24 cellular contexts compared by ENCODE assay signal in the genomic region with DNA sequence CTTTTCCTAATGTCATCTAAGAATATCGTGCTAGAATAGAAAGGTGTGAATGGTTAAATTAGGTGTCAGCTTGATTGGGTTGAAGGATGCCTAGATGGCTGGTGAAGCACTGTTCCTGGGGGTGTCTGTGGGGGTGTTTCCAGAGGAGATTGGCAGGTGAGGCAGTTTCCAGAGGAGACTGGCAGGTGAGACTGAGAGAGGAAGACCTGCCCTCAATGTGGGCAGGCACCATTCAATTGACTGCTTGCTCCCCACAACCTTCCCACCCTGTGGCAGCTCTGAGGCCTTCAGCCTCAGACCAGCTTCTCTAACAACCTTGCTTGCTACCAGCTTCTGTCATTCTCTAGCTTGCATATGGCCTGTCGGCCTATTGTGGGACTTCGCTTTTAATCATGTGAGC. TPM values are rescaled to one million over a fixed set of nuclear protein-coding genes. Genes with fewer than 3 reads are reported as not detected.
DNase-seq lines count a peak whose midpoint lies in the region; ATAC-seq, FAIRE-seq and TF ChIP-seq lines count a peak whose summit lies in the region.
"Had no signal": no experiment of that assay in that cellular context is flagged by ENCODE, and none has a peak within 500 bp of the region (broad histone marks: within the 10 kb centered on the region; RNA-seq: fewer than 3 reads in every experiment).

No MANE protein-coding gene starts in this region.

- H3K23ac ChIP-seq in H9 (ENCODE audit: insufficient read length, low read depth, low read length) (no peak overlapping the region), H1 (ENCODE audit: insufficient read length) (no peak overlapping the region)

- no peak overlapping the region for H4K8ac ChIP-seq in H9 (replicated peaks; ENCODE audit: insufficient read length, low read depth, low read length)
- no peak overlapping the region for H4K8ac ChIP-seq in H1 (ENCODE audit: extremely low read depth, insufficient read depth, low read length)

- no peak for TF ChIP-seq RAD21 in H1 (IDR thresholded peaks at IDR 0.05 in 1 of 2, conservative IDR thresholded peaks at IDR 0.05 in 1 of 2; ENCODE audit: low read depth in 2 of 2, low read length in 2 of 2)

- H3K4me2 ChIP-seq in GM23338: no peak overlapping the region
- no peak overlapping the region for H3K4me2 ChIP-seq in H9 (ENCODE audit: insufficient read depth, insufficient read length, low read length)
- no peak overlapping the region for H3K4me2 ChIP-seq in H1 (ENCODE audit: insufficient read depth in 1 of 2, low read depth in 2 of 2, low read length in 2 of 2)

- H3K9me3 ChIP-seq in H9 (ENCODE audit: control insufficient read depth, low read depth, low read length) (no peaks in the 10 kb centered on the region), H1 (ENCODE audit: insufficient read depth in 2 of 2, low read depth in 1 of 2, low read length in 1 of 2) (no peaks in the 10 kb centered on the region)

- CTCF ChIA-PET in H1 (lab: Charles Lee; ENCODE audit: partially characterized antibody): interaction anchor here (0.6 to 2.6 kb wide), 3 partner anchors 21 to 106 kb away, joined by 3 to 8 read pairs (median 5); no protein-coding TSS in a partner anchor

- no peaks in the 10 kb centered on the region for H3K9me3 Mint-ChIP-seq in GM23338
- no peaks in the 10 kb centered on the region for H3K9me3 Mint-ChIP-seq in H9
- H3K9me3 Mint-ChIP-seq in natural killer cell treated with Interleukin-12 subunit alpha and Interleukin-12 subunit beta and Interleukin-15 and Interleukin-18, amount 100 ng/mL, for 72 hours: no peaks in the 10 kb centered on the region
- H3K9me3 Mint-ChIP-seq: CD4-positive, alpha-beta memory T cell had no signal

- H3K27me3 ChIP-seq in GM23338 (ENCODE audit: insufficient read depth) (no peaks in the 10 kb centered on the region), H9 (ENCODE audit: insufficient read depth, low read length) (no peaks in the 10 kb centered on the region), H1 (replicated peaks in 1 of 4; ENCODE audit: control insufficient read depth in 3 of 4, extremely low read depth in 1 of 4, insufficient read depth in 3 of 4, low read length in 3 of 4) (no peaks in the 10 kb centered on the region)

- peaks cover 12% of the 10 kb centered on the region for H3K9me2 ChIP-seq in GM23338 (ENCODE audit: insufficient read depth)

- 0 out of 2 replicates have a peak, but pooled peaks cover 8% of the 10 kb centered on the region for H3K4me1 ChIP-seq in GM23338 (ENCODE audit: insufficient read depth)
- H3K4me1 ChIP-seq in H9 (ENCODE audit: insufficient read depth, low read length): peaks cover 2% of the 10 kb centered on the region; the same call in 1 of the 2 replicates
- H3K4me1 ChIP-seq in H1 (replicated peaks in 1 of 4; ENCODE audit: control insufficient read depth in 3 of 4, insufficient read depth in 4 of 4, low read length in 3 of 4): no peaks in the 10 kb centered on the region

- H3K9ac ChIP-seq in H9 (ENCODE audit: extremely low read depth, insufficient read length, low read length) (no peak overlapping the region), H1 (replicated peaks in 1 of 4; ENCODE audit: extremely low read depth in 1 of 4, low read depth in 3 of 4, low read length in 3 of 4) (no peak overlapping the region)
- H3K9ac ChIP-seq: GM23248 had no signal

- no peak overlapping the region for H2BK20ac ChIP-seq in H9 (ENCODE audit: low read depth, low read length, poor library complexity, severe bottlenecking)
- no peak overlapping the region for H2BK20ac ChIP-seq in H1 (ENCODE audit: low read length)

- H3K36me3 ChIP-seq in GM23338 (ENCODE audit: insufficient read depth) (no peaks in the 10 kb centered on the region), H1 (ENCODE audit: control insufficient read depth in 2 of 4, insufficient read depth in 4 of 4, low read length in 3 of 4) (no peaks in the 10 kb centered on the region)

- no peak for TF ChIP-seq POLR2A in H1 (IDR thresholded peaks at IDR 0.05; ENCODE audit: control extremely low read depth in 1 of 2, low read depth in 2 of 2, low read length in 2 of 2)

- H2AK5ac ChIP-seq in H9 (ENCODE audit: insufficient read length, low read length): no peak overlapping the region
- H2AK5ac ChIP-seq in H1 (ENCODE audit: low read depth, low read length): no peak overlapping the region

- DNase-seq in GM23338 (ENCODE audit: low spot score): peak; percentile 16
- DNase-seq in H9: peak; percentile 46
- DNase-seq in H1 (ENCODE audit: low read depth in 1 of 2, low spot score in 2 of 2): no peak
- peak in 33 of 42 donors; percentile 3 to 76 (median 32) for DNase-seq in head of caudate nucleus
- DNase-seq in natural killer cell treated with Interleukin-12 subunit alpha and Interleukin-12 subunit beta and Interleukin-15 and Interleukin-18, amount 100 ng/mL, for 72 hours (ENCODE audit: low spot score): no peak
- DNase-seq in NK-92 (lab: John Stamatoyannopoulos, UW; ENCODE audit: unreplicated experiment): no peak
- no peak for DNase-seq in NCI-H526 treated with DMSO at 0.1 percent for 48 hours (lab: John Stamatoyannopoulos, UW)
- DNase-seq: C1 segment of cervical spinal cord; Calu3; CD4-positive, alpha-beta memory T cell; COR-L47; DMS53; DMS79 treated with DMSO at 0.1 percent for 48 hours; GM23248; HCEC 1CT had no signal

- H3K4ac ChIP-seq in H9 (ENCODE audit: low read depth, low read length): no peak overlapping the region
- H3K4ac ChIP-seq in H1 (replicated peaks; ENCODE audit: insufficient read length, low read depth, low read length): no peak overlapping the region

- peak overlapping the region; percentile 40 for H2AFZ ChIP-seq in GM23338
- no peak overlapping the region for H2AFZ ChIP-seq in H9 (ENCODE audit: low read length)
- no peak overlapping the region for H2AFZ ChIP-seq in H1 (ENCODE audit: low read length)
- H2AFZ ChIP-seq: GM23248 had no signal

- H3K4me1 Mint-ChIP-seq in GM23338 (peaks cover 10% of the 10 kb centered on the region), H9 (peaks cover 10 to 14% of the 10 kb centered on the region in 2 experiments; a peak in 3 of 4 replicates)
- no peaks in the 10 kb centered on the region for H3K4me1 Mint-ChIP-seq in natural killer cell treated with Interleukin-12 subunit alpha and Interleukin-12 subunit beta and Interleukin-15 and Interleukin-18, amount 100 ng/mL, for 72 hours (ENCODE audit: low read depth in 2 of 2)
- H3K4me1 Mint-ChIP-seq: CD4-positive, alpha-beta memory T cell had no signal

- H3K18ac ChIP-seq in H9 (ENCODE audit: insufficient read length, low read depth, low read length) (no peak overlapping the region), H1 (ENCODE audit: extremely low read depth, low read length) (no peak overlapping the region)

- H2BK120ac ChIP-seq in H9 (ENCODE audit: low read depth, low read length, poor library complexity, severe bottlenecking): no peak overlapping the region
- H2BK120ac ChIP-seq in H1 (replicated peaks; ENCODE audit: low read depth, low read length): no peak overlapping the region

- no peak for TF ChIP-seq EP300 in H1 (IDR thresholded peaks at IDR 0.05; ENCODE audit: borderline replicate concordance in 1 of 2, low read depth in 2 of 2, low read length in 2 of 2)

- peaks cover 2% of the 10 kb centered on the region for H3K27me3 Mint-ChIP-seq in GM23338 (ENCODE audit: insufficient read depth, low read depth, poor library complexity)
- H3K27me3 Mint-ChIP-seq in H9 (ENCODE audit: low read depth): no peaks in the 10 kb centered on the region
- peaks cover 5 to 8% of the 10 kb centered on the region in 2 donors for H3K27me3 Mint-ChIP-seq in natural killer cell treated with Interleukin-12 subunit alpha and Interleukin-12 subunit beta and Interleukin-15 and Interleukin-18, amount 100 ng/mL, for 72 hours

- H3K23me2 ChIP-seq in H9 (ENCODE audit: insufficient read length, low read depth, low read length, poor library complexity, severe bottlenecking): no peaks in the 10 kb centered on the region
- no peaks in the 10 kb centered on the region for H3K23me2 ChIP-seq in H1 (ENCODE audit: low read depth, low read length)

- H2BK5ac ChIP-seq in H9 (ENCODE audit: insufficient read length, low read length) (no peak overlapping the region), H1 (ENCODE audit: low read depth, low read length) (no peak overlapping the region)

- H3K27ac ChIP-seq in GM23338 (ENCODE audit: low read depth) (no peak overlapping the region), H9 (ENCODE audit: insufficient read length, low read depth, low read length) (no peak overlapping the region), H1 (ENCODE audit: low read depth, low read length) (no peak overlapping the region)
- H3K27ac ChIP-seq: GM23248 had no signal

- POLR2A ChIA-PET in H1 (lab: Charles Lee; ENCODE audit: partially characterized antibody): no interaction called here

- TF ChIP-seq CTCF in GM23338 (conservative IDR thresholded peaks at IDR 0.05; ENCODE audit: low read depth in 2 of 2): no peak
- no peak for TF ChIP-seq CTCF in H9 (conservative IDR thresholded peaks at IDR 0.05)
- no peak for TF ChIP-seq CTCF in H1 (IDR thresholded peaks at IDR 0.05; ENCODE audit: control extremely low read depth in 1 of 3, insufficient read depth in 1 of 3, low read depth in 1 of 3, low read length in 3 of 3)

- H3K27ac Mint-ChIP-seq in GM23338 (no peak overlapping the region), H9 (peak overlapping the region in 1 of 3 experiments; percentile 58; a peak in 1 of 7 replicates)
- no peak overlapping the region for H3K27ac Mint-ChIP-seq in natural killer cell treated with Interleukin-12 subunit alpha and Interleukin-12 subunit beta and Interleukin-15 and Interleukin-18, amount 100 ng/mL, for 72 hours
- H3K27ac Mint-ChIP-seq: CD4-positive, alpha-beta memory T cell had no signal

- no peak overlapping the region for H3K4me3 Mint-ChIP-seq in GM23338
- no peak overlapping the region for H3K4me3 Mint-ChIP-seq in H9
- H3K4me3 Mint-ChIP-seq in natural killer cell treated with Interleukin-12 subunit alpha and Interleukin-12 subunit beta and Interleukin-15 and Interleukin-18, amount 100 ng/mL, for 72 hours: no peak overlapping the region
- H3K4me3 Mint-ChIP-seq: CD4-positive, alpha-beta memory T cell had no signal

- no peak overlapping the region for H4K5ac ChIP-seq in H9 (ENCODE audit: insufficient read length, low read depth, low read length)
- no peak overlapping the region for H4K5ac ChIP-seq in H1 (ENCODE audit: insufficient read length, low read depth, low read length)

- H3F3A ChIP-seq in GM23338 (replicated peaks; ENCODE audit: low read depth): no peaks in the 10 kb centered on the region

- H3K36me3 Mint-ChIP-seq in GM23338 (ENCODE audit: low read depth) (no peaks in the 10 kb centered on the region), H9 (ENCODE audit: insufficient read depth in 1 of 3, low read depth in 3 of 3) (no peaks in the 10 kb centered on the region)
- H3K36me3 Mint-ChIP-seq in natural killer cell treated with Interleukin-12 subunit alpha and Interleukin-12 subunit beta and Interleukin-15 and Interleukin-18, amount 100 ng/mL, for 72 hours: no peaks in the 10 kb centered on the region
- H3K36me3 Mint-ChIP-seq: CD4-positive, alpha-beta memory T cell had no signal

- H3K56ac ChIP-seq in H9 (ENCODE audit: insufficient read length, low read depth, low read length) (no peak overlapping the region), H1 (replicated peaks; ENCODE audit: insufficient read length, low read depth, low read length) (no peak overlapping the region)

- H2BK12ac ChIP-seq in H9 (ENCODE audit: insufficient read length, low read depth, low read length) (no peak overlapping the region), H1 (ENCODE audit: low read depth, low read length) (no peak overlapping the region)

- no peak overlapping the region for H3K14ac ChIP-seq in H9 (ENCODE audit: insufficient read depth, low read length)
- no peak overlapping the region for H3K14ac ChIP-seq in H1 (ENCODE audit: insufficient read length)

- no peak overlapping the region for H3K4me3 ChIP-seq in GM23338
- H3K4me3 ChIP-seq in H1 (ENCODE audit: extremely low read depth in 1 of 4, insufficient read depth in 2 of 4, low read depth in 3 of 4, low read length in 4 of 4): no peak overlapping the region
- H3K4me3 ChIP-seq: GM23248 had no signal

- no peak overlapping the region for H2BK15ac ChIP-seq in H9 (ENCODE audit: low read depth, low read length)
- H2BK15ac ChIP-seq in H1 (ENCODE audit: low read length): 0 out of 2 replicates have a peak overlapping the region, but pooled peaks have one; percentile 73

- H3K79me2 ChIP-seq in GM23338 (replicated peaks; ENCODE audit: insufficient read depth): no peaks in the 10 kb centered on the region
- no peaks in the 10 kb centered on the region for H3K79me2 ChIP-seq in H9 (ENCODE audit: insufficient read depth, low read length)
- H3K79me2 ChIP-seq in H1 (ENCODE audit: control insufficient read depth in 1 of 2, insufficient read depth in 2 of 2, low read length in 2 of 2): no peaks in the 10 kb centered on the region

- intact Hi-C loops in head of caudate nucleus (cut with DNase I): no loop called here

- no CpG with 5 or more reads among the region's 3 CpGs for WGBS in H9 (ENCODE audit: extremely low coverage, insufficient read length, low lambda C conversion rate)
- WGBS in H1 (ENCODE audit: extremely low coverage in 1 of 2, insufficient coverage in 1 of 2, insufficient read length in 1 of 2, insufficient replicate concordance in 2 of 2, low coverage in 1 of 2, low lambda C conversion rate in 2 of 2, missing lambda C conversion rate in 1 of 2), 2 experiments: 98% methylated on average over 3 of the region's 3 CpGs; no CpG with 5 or more reads in 1 of the 2 experiments

- H3T11ph ChIP-seq in H9 (ENCODE audit: low read length): no peak overlapping the region

- FAIRE-seq in H1 (lab: Jason Lieb, UNC): no peak
- FAIRE-seq: G401.6, GM12892, GM19239, H54 had no signal

- no peak overlapping the region for H4K91ac ChIP-seq in H9 (ENCODE audit: insufficient read length, low read depth, low read length)
- H4K91ac ChIP-seq in H1 (replicated peaks; ENCODE audit: insufficient read length, low read length): no peak overlapping the region

- H3K79me1 ChIP-seq in H9 (ENCODE audit: insufficient read depth, low read depth, low read length, poor library complexity, severe bottlenecking): no peaks in the 10 kb centered on the region
- H3K79me1 ChIP-seq in H1 (ENCODE audit: low read depth, low read length): no peaks in the 10 kb centered on the region

- H4K20me1 ChIP-seq in GM23338 (replicated peaks; ENCODE audit: insufficient read depth) (no peaks in the 10 kb centered on the region), H9 (ENCODE audit: control insufficient read depth, insufficient read depth, insufficient read length) (no peaks in the 10 kb centered on the region), H1 (replicated peaks in 1 of 2; ENCODE audit: control insufficient read depth in 1 of 2, insufficient read depth in 2 of 2, low read length in 2 of 2) (no peaks in the 10 kb centered on the region)

- peak; percentile 81 for ATAC-seq in GM23338
- ATAC-seq in natural killer cell treated with Interleukin-12 subunit alpha and Interleukin-12 subunit beta and Interleukin-15 and Interleukin-18, amount 100 ng/mL, for 72 hours: no peak
- ATAC-seq in GM18868 (IDR thresholded peaks at IDR 0.05; ENCODE audit: unreplicated experiment): no peak

RNA-seq across cellular contexts. Expression of a gene that starts 9.2 kb away (rescaled TPM):
- 0.24 and 0.74 TPM in 2 replicates for total RNA-seq in GM23338 (2014; rRNA removed; shearing (Covaris generic))
- not detected in 2 replicates for polyA plus RNA-seq in GM23338 (2016; fragmentation: Nextera tagmentation; extraction: Ambion mirVana)
- total RNA-seq in H9 (2021): not detected in 2 replicates
- total RNA-seq in H1 (2021; fragmentation: NEBNext Ultra II Directional; extraction: Animal tissue kit (Norgen Biotek cat#: 25700)): not detected in 2 replicates
- polyA plus RNA-seq in H1 (2011; rRNA removed): 0.06 TPM in 2 replicates
- 0.12 TPM for polyA plus RNA-seq in H1 (2011; cell fraction: cytosol; rRNA removed)
- 0.13 TPM for polyA plus RNA-seq in H1 (2011; cell fraction: nucleus; rRNA removed)
- not detected in 4 replicates for polyA plus RNA-seq in H1 (2012, experiment 1 of 2)
- not detected for polyA plus RNA-seq in H1 (2012, experiment 2 of 2)
- 0.14 TPM for polyA plus RNA-seq in H1 (2013, experiment 1 of 2)
- 0.17 TPM for polyA plus RNA-seq in H1 (2013, experiment 2 of 2)
- polyA minus RNA-seq in H1 (2011; rRNA and poly(A)+ RNA removed): 0.22 TPM in 1 of 2 replicates, not detected in the other
- not detected for polyA minus RNA-seq in H1 (2011; cell fraction: cytosol; rRNA and poly(A)+ RNA removed)
- 0.60 TPM for polyA minus RNA-seq in H1 (2011; cell fraction: nucleus; rRNA and poly(A)+ RNA removed)
- total RNA-seq in natural killer cell treated with Interleukin-12 subunit alpha and Interleukin-12 subunit beta and Interleukin-15 and Interleukin-18, amount 100 ng/mL, for 72 hours: not detected
- total RNA-seq: A172; A673; Calu3; CD4-positive, alpha-beta memory T cell; Daoy; GM23248 had no signal
- polyA plus RNA-seq: BJ; CD4-positive, alpha-beta memory T cell; GM23248 had no signal

RNA-seq across cellular contexts. Expression of a gene that starts 36.2 kb away (rescaled TPM):
- not detected in 2 replicates for total RNA-seq in GM23338 (2014; rRNA removed; shearing (Covaris generic))
- not detected in 2 replicates for polyA plus RNA-seq in GM23338 (2016; fragmentation: Nextera tagmentation; extraction: Ambion mirVana)
- not detected in 2 replicates for total RNA-seq in H9 (2021)
- not detected in 2 replicates for total RNA-seq in H1 (2021; fragmentation: NEBNext Ultra II Directional; extraction: Animal tissue kit (Norgen Biotek cat#: 25700))
- polyA plus RNA-seq in H1 (2011; rRNA removed): not detected in 2 replicates
- not detected for polyA plus RNA-seq in H1 (2011; cell fraction: cytosol; rRNA removed)
- not detected for polyA plus RNA-seq in H1 (2011; cell fraction: nucleus; rRNA removed)
- not detected in 4 replicates for polyA plus RNA-seq in H1 (2012, experiment 1 of 2)
- polyA plus RNA-seq in H1 (2012, experiment 2 of 2): not detected
- polyA plus RNA-seq in H1 (2013, experiment 1 of 2): 0.06 TPM
- 0.09 TPM for polyA plus RNA-seq in H1 (2013, experiment 2 of 2)
- polyA minus RNA-seq in H1 (2011; rRNA and poly(A)+ RNA removed): not detected in 2 replicates
- polyA minus RNA-seq in H1 (2011; cell fraction: cytosol; rRNA and poly(A)+ RNA removed): not detected
- polyA minus RNA-seq in H1 (2011; cell fraction: nucleus; rRNA and poly(A)+ RNA removed): not detected
- total RNA-seq in natural killer cell treated with Interleukin-12 subunit alpha and Interleukin-12 subunit beta and Interleukin-15 and Interleukin-18, amount 100 ng/mL, for 72 hours: not detected
- total RNA-seq: A172; A673; Calu3; CD4-positive, alpha-beta memory T cell; GM23248 had no signal
- polyA plus RNA-seq: BJ; CD4-positive, alpha-beta memory T cell; GM23248 had no signal

RNA-seq across cellular contexts. Expression of a gene that starts 39.6 kb away (rescaled TPM):
- not detected in 2 replicates for total RNA-seq in GM23338 (2014; rRNA removed; shearing (Covaris generic))
- not detected in 2 replicates for polyA plus RNA-seq in GM23338 (2016; fragmentation: Nextera tagmentation; extraction: Ambion mirVana)
- total RNA-seq in H9 (2021): not detected in 2 replicates
- total RNA-seq in H1 (2021; fragmentation: NEBNext Ultra II Directional; extraction: Animal tissue kit (Norgen Biotek cat#: 25700)): not detected in 2 replicates
- not detected in 2 replicates for polyA plus RNA-seq in H1 (2011; rRNA removed)
- polyA plus RNA-seq in H1 (2011; cell fraction: cytosol; rRNA removed): not detected
- not detected for polyA plus RNA-seq in H1 (2011; cell fraction: nucleus; rRNA removed)
- polyA plus RNA-seq in H1 (2012, experiment 1 of 2): not detected in 4 replicates
- not detected for polyA plus RNA-seq in H1 (2012, experiment 2 of 2)
- not detected for polyA plus RNA-seq in H1 (2013, experiment 1 of 2)
- not detected for polyA plus RNA-seq in H1 (2013, experiment 2 of 2)
- polyA minus RNA-seq in H1 (2011; rRNA and poly(A)+ RNA removed): not detected in 2 replicates
- polyA minus RNA-seq in H1 (2011; cell fraction: cytosol; rRNA and poly(A)+ RNA removed): not detected
- not detected for polyA minus RNA-seq in H1 (2011; cell fraction: nucleus; rRNA and poly(A)+ RNA removed)
- not detected for total RNA-seq in natural killer cell treated with Interleukin-12 subunit alpha and Interleukin-12 subunit beta and Interleukin-15 and Interleukin-18, amount 100 ng/mL, for 72 hours
- total RNA-seq: A172; A673; Calu3; CD4-positive, alpha-beta memory T cell; Daoy; GM23248 had no signal
- polyA plus RNA-seq: BJ; CD4-positive, alpha-beta memory T cell; GM23248 had no signal

RNA-seq across cellular contexts. Expression of a gene that starts 46.3 kb away (rescaled TPM):
- total RNA-seq in GM23338 (2014; rRNA removed; shearing (Covaris generic)): not detected in 2 replicates
- polyA plus RNA-seq in GM23338 (2016; fragmentation: Nextera tagmentation; extraction: Ambion mirVana): 0.65 and 0.82 TPM in 2 replicates
- total RNA-seq in H9 (2021): 0.81 and 0.96 TPM in 2 replicates
- 0.67 TPM in 1 of 2 replicates, not detected in the other for total RNA-seq in H1 (2021; fragmentation: NEBNext Ultra II Directional; extraction: Animal tissue kit (Norgen Biotek cat#: 25700))
- not detected in 2 replicates for polyA plus RNA-seq in H1 (2011; rRNA removed)
- not detected for polyA plus RNA-seq in H1 (2011; cell fraction: cytosol; rRNA removed)
- polyA plus RNA-seq in H1 (2011; cell fraction: nucleus; rRNA removed): not detected
- polyA plus RNA-seq in H1 (2012, experiment 1 of 2): 0.19 to 0.36 TPM (median 0.30 TPM) in 3 of 4 replicates, not detected in the other
- not detected for polyA plus RNA-seq in H1 (2012, experiment 2 of 2)
- 0.24 TPM for polyA plus RNA-seq in H1 (2013, experiment 1 of 2)
- polyA plus RNA-seq in H1 (2013, experiment 2 of 2): 0.22 TPM
- not detected in 2 replicates for polyA minus RNA-seq in H1 (2011; rRNA and poly(A)+ RNA removed)
- not detected for polyA minus RNA-seq in H1 (2011; cell fraction: cytosol; rRNA and poly(A)+ RNA removed)
- not detected for polyA minus RNA-seq in H1 (2011; cell fraction: nucleus; rRNA and poly(A)+ RNA removed)
- under 1 TPM; 0.50 to 0.75 TPM for total RNA-seq in natural killer cell treated with Interleukin-12 subunit alpha and Interleukin-12 subunit beta and Interleukin-15 and Interleukin-18, amount 100 ng/mL, for 72 hours
- total RNA-seq: A172, Daoy, GM23248 had no signal
- polyA plus RNA-seq: BJ; CD4-positive, alpha-beta memory T cell; GM23248 had no signal

Comparison
In these comparisons a context has a peak if more than half of its experiments do, and no peak if none do; other contexts are left out.
1. DNase-seq: peak in GM23338 (single experiment), H9 (single experiment) and head of caudate nucleus (33 of 42); none in H1 (0 of 2), natural killer cell treated with Interleukin-12 subunit alpha and Interleukin-12 subunit beta and Interleukin-15 and Interleukin-18, amount 100 ng/mL, for 72 hours (single experiment), NK-92 (single experiment) and NCI-H526 treated with DMSO at 0.1 percent for 48 hours (single experiment).